ENCODE assay signal across 28 cellular contexts in the genomic region with DNA sequence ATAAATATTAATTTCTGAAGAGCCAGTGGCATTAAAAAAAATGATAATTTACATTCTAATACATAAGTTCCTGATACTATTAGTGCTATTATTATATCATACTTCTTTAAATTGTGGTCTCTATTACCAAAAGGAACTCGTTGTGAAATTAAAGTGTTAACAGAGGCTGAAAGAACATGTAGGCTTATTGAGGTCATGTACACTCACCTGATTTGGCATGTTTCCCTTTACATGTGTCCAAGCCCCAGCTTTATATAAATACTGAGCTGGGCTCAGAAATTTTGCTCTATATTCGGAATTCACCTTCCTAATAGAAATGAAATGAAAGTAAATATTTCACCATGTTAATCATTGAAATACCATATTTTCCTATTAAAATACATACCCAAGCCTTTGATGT.
"Had no signal": no experiment of that assay in that cellular context is flagged by ENCODE, and none has a peak within 500 bp of the region (broad histone marks: within the 10 kb centered on the region; RNA-seq: fewer than 3 reads in every experiment).

No MANE protein-coding gene starts in this region.

- FAIRE-seq: bronchial epithelial cell had no signal

- H3K4me1 ChIP-seq: lower lobe of right lung, prostate gland, right atrium auricular region, upper lobe of right lung had no signal

- DNase-seq: activated CD4-positive, alpha-beta memory T cell treated with anti-CD3 and anti-CD28 coated beads, Interleukin-2, amount 10 ng/mL, durations not matched to agents 7 days and 5 days; activated CD4-positive, alpha-beta T cell treated with anti-CD3 and anti-CD28 coated beads, Interleukin-2, amount 10 ng/mL, durations not matched to agents 7 days and 5 days; activated CD4-positive, CD25-positive, alpha-beta regulatory T cell treated with anti-CD3 and anti-CD28 coated beads, Interleukin-2, amount 50 U/mL, for 72 hours; activated naive CD8-positive, alpha-beta T cell treated with anti-CD3 and anti-CD28 coated beads, Interleukin-2, amount 50 U/mL, for 24 hours; activated T-cell treated with anti-CD3 and anti-CD28 coated beads, Interleukin-2, amount 50 U/mL, for 4 hours; amygdala; effector CD8-positive, alpha-beta T cell; heart left ventricle; hypothalamus; immature natural killer cell; kidney; lower lobe of right lung; mesenchymal stem cell; naive thymus-derived CD8-positive, alpha-beta T cell; stimulated activated CD4-positive, alpha-beta T cell treated with anti-CD3 and anti-CD28 coated beads, Interleukin-12 subunit alpha, Interleukin-12 subunit beta, amount 100 ng/mL, for 4 hours; stimulated activated CD4-positive, alpha-beta T cell treated with anti-CD3 and anti-CD28 coated beads, Interleukin-4, amount 100 ng/mL, for 24 hours; substantia nigra; T-helper 2 cell; upper lobe of right lung had no signal

- H3K27ac Mint-ChIP-seq: activated CD4-positive, alpha-beta memory T cell treated with anti-CD3 and anti-CD28 coated beads, Interleukin-2, amount 10 ng/mL, durations not matched to agents 7 days and 5 days; activated CD4-positive, alpha-beta T cell treated with anti-CD3 and anti-CD28 coated beads, Interleukin-2, amount 10 ng/mL, durations not matched to agents 7 days and 5 days; activated naive CD4-positive, alpha-beta T cell treated with anti-CD3 and anti-CD28 coated beads, Interleukin-2, amount 50 U/mL, for 24 hours; activated naive CD8-positive, alpha-beta T cell treated with anti-CD3 and anti-CD28 coated beads, Interleukin-2, amount 50 U/mL, for 24 hours; activated T-helper 2 cell treated with anti-CD3 and anti-CD28 coated beads, Interferon-gamma antibody, Interleukin-2, Interleukin-4, amounts not matched to agents 10 μg/mL and 5 μg/mL and 100 μg/mL, durations not matched to agents 14 hours and 24 hours and 36 hours; immature natural killer cell; naive thymus-derived CD8-positive, alpha-beta T cell; stimulated activated effector memory CD8-positive, alpha-beta T cell treated with anti-CD3 and anti-CD28 coated beads, Interleukin-12 subunit alpha, Interleukin-12 subunit beta, amount 100 ng/mL, for 72 hours; stimulated activated naive CD8-positive, alpha-beta T cell treated with anti-CD3 and anti-CD28 coated beads, Interleukin-15, Interleukin-2, amounts not matched to agents 100 ng/mL and 50 ng/mL, for 24 hours had no signal

- H3K4me1 Mint-ChIP-seq: immature natural killer cell had no signal

- ATAC-seq: activated naive CD8-positive, alpha-beta T cell treated with anti-CD3 and anti-CD28 coated beads, Interleukin-2, amount 50 U/mL, for 24 hours; activated T-cell treated with anti-CD3 and anti-CD28 coated beads, Interleukin-2, amount 50 U/mL, for 4 hours; heart left ventricle; lower lobe of right lung; naive thymus-derived CD8-positive, alpha-beta T cell; stimulated activated effector memory CD8-positive, alpha-beta T cell treated with anti-CD3 and anti-CD28 coated beads, Interleukin-12 subunit alpha, Interleukin-12 subunit beta, amount 100 ng/mL, for 72 hours; upper lobe of right lung had no signal

- H3K4me3 ChIP-seq: heart left ventricle, lower lobe of right lung, prostate gland, right atrium auricular region, upper lobe of right lung had no signal

- H3K27ac ChIP-seq: epithelial cell of prostate, lower lobe of right lung, upper lobe of right lung had no signal

- H3K9me3 ChIP-seq: heart left ventricle, lower lobe of right lung, prostate gland, right atrium auricular region, upper lobe of right lung had no signal

- H3K4me3 Mint-ChIP-seq: activated CD4-positive, alpha-beta memory T cell treated with anti-CD3 and anti-CD28 coated beads, Interleukin-2, amount 10 ng/mL, durations not matched to agents 7 days and 5 days; activated CD4-positive, alpha-beta T cell treated with anti-CD3 and anti-CD28 coated beads, Interleukin-2, amount 10 ng/mL, durations not matched to agents 7 days and 5 days; activated naive CD4-positive, alpha-beta T cell treated with anti-CD3 and anti-CD28 coated beads, Interleukin-2, amount 50 U/mL, for 24 hours; activated naive CD8-positive, alpha-beta T cell treated with anti-CD3 and anti-CD28 coated beads, Interleukin-2, amount 50 U/mL, for 24 hours; activated T-cell treated with anti-CD3 and anti-CD28 coated beads, Interleukin-2, amount 50 U/mL, for 4 hours; central memory CD8-positive, alpha-beta T cell; immature natural killer cell; naive thymus-derived CD8-positive, alpha-beta T cell; stimulated activated effector memory CD8-positive, alpha-beta T cell treated with anti-CD3 and anti-CD28 coated beads, Interleukin-12 subunit alpha, Interleukin-12 subunit beta, amount 100 ng/mL, for 72 hours; stimulated activated naive CD8-positive, alpha-beta T cell treated with anti-CD3 and anti-CD28 coated beads, Interleukin-15, Interleukin-2, amounts not matched to agents 100 ng/mL and 50 ng/mL, for 24 hours had no signal

- H3K27me3 Mint-ChIP-seq: activated CD4-positive, alpha-beta memory T cell treated with anti-CD3 and anti-CD28 coated beads, Interleukin-2, amount 10 ng/mL, durations not matched to agents 7 days and 5 days; activated CD4-positive, alpha-beta T cell treated with anti-CD3 and anti-CD28 coated beads, Interleukin-2, amount 10 ng/mL, durations not matched to agents 7 days and 5 days; activated naive CD4-positive, alpha-beta T cell treated with anti-CD3 and anti-CD28 coated beads, Interleukin-2, amount 50 U/mL, for 24 hours; activated naive CD8-positive, alpha-beta T cell treated with anti-CD3 and anti-CD28 coated beads, Interleukin-2, amount 50 U/mL, for 24 hours; central memory CD8-positive, alpha-beta T cell; naive thymus-derived CD8-positive, alpha-beta T cell; stimulated activated naive CD8-positive, alpha-beta T cell treated with anti-CD3 and anti-CD28 coated beads, Interleukin-15, Interleukin-2, amounts not matched to agents 100 ng/mL and 50 ng/mL, for 24 hours had no signal

- H3K36me3 ChIP-seq: prostate gland had no signal

- H3K27me3 ChIP-seq: heart left ventricle, right atrium auricular region, upper lobe of right lung had no signal

- H3K9me3 Mint-ChIP-seq: activated CD4-positive, alpha-beta memory T cell treated with anti-CD3 and anti-CD28 coated beads, Interleukin-2, amount 10 ng/mL, durations not matched to agents 7 days and 5 days; activated CD4-positive, alpha-beta T cell treated with anti-CD3 and anti-CD28 coated beads, Interleukin-2, amount 10 ng/mL, durations not matched to agents 7 days and 5 days; activated naive CD4-positive, alpha-beta T cell treated with anti-CD3 and anti-CD28 coated beads, Interleukin-2, amount 50 U/mL, for 24 hours; activated naive CD8-positive, alpha-beta T cell treated with anti-CD3 and anti-CD28 coated beads, Interleukin-2, amount 50 U/mL, for 24 hours; activated T-cell treated with anti-CD3 and anti-CD28 coated beads, Interleukin-2, amount 50 U/mL, for 4 hours; activated T-helper 2 cell treated with anti-CD3 and anti-CD28 coated beads, Interferon-gamma antibody, Interleukin-2, Interleukin-4, amounts not matched to agents 10 μg/mL and 5 μg/mL and 100 μg/mL, durations not matched to agents 14 hours and 24 hours and 36 hours; central memory CD8-positive, alpha-beta T cell; immature natural killer cell; naive thymus-derived CD8-positive, alpha-beta T cell; stimulated activated effector memory CD8-positive, alpha-beta T cell treated with anti-CD3 and anti-CD28 coated beads, Interleukin-12 subunit alpha, Interleukin-12 subunit beta, amount 100 ng/mL, for 72 hours; stimulated activated naive CD8-positive, alpha-beta T cell treated with anti-CD3 and anti-CD28 coated beads, Interleukin-15, Interleukin-2, amounts not matched to agents 100 ng/mL and 50 ng/mL, for 24 hours had no signal
